ENCODE assay signal across 11 cellular contexts in genomic region chr15:38398134-38398533, GRCh38. TPM values are rescaled to one million over a fixed set of nuclear protein-coding genes. Genes with fewer than 3 reads are reported as not detected.
DNase-seq lines count a peak whose midpoint lies in the region; ATAC-seq and TF ChIP-seq lines count a peak whose summit lies in the region.
"Had no signal": no experiment of that assay in that cellular context is flagged by ENCODE, and none has a peak within 500 bp of the region (broad histone marks: within the 10 kb centered on the region; RNA-seq: fewer than 3 reads in every experiment).

No MANE protein-coding gene starts in this region.

- TF ChIP-seq CTCF in SK-N-SH (IDR thresholded peaks at IDR 0.05): no peak
- TF ChIP-seq CTCF in fibroblast of the aortic adventitia (IDR thresholded peaks at IDR 0.05; ENCODE audit: insufficient read depth, low read length): no peak

- H3K4me3 Mint-ChIP-seq in naive thymus-derived CD4-positive, alpha-beta T cell: no peak overlapping the region
- H3K4me3 Mint-ChIP-seq in activated T-cell treated with anti-CD3 and anti-CD28 coated beads, Interleukin-2, amount 50 U/mL, for 72 hours: no peak overlapping the region
- H3K4me3 Mint-ChIP-seq: activated naive CD8-positive, alpha-beta T cell treated with anti-CD3 and anti-CD28 coated beads, Interleukin-2, amount 50 U/mL, for 24 hours had no signal

- H3K9me2 ChIP-seq in SK-N-SH: no peaks in the 10 kb centered on the region

- H3K4me3 ChIP-seq in SK-N-SH (ENCODE audit: low read depth in 2 of 2, low read length in 1 of 2) (no peak overlapping the region), fibroblast of the aortic adventitia (ENCODE audit: low read depth, low read length) (no peak overlapping the region)
- H3K4me3 ChIP-seq in naive thymus-derived CD4-positive, alpha-beta T cell (ENCODE audit: low read length): no peak overlapping the region

- intact Hi-C loops in sciatic nerve (cut with DNase I): no loop called here
- intact Hi-C loops in naive thymus-derived CD4-positive, alpha-beta T cell (cut with micrococcal nuclease): no loop called here

- H3K27me3 Mint-ChIP-seq in naive thymus-derived CD4-positive, alpha-beta T cell: peaks cover 34 to 67% (median 56%) of the 10 kb centered on the region in 5 donors
- H3K27me3 Mint-ChIP-seq in activated T-cell treated with anti-CD3 and anti-CD28 coated beads, Interleukin-2, amount 50 U/mL, for 72 hours (ENCODE audit: low read depth): peaks cover 23% of the 10 kb centered on the region

- peaks cover 14% of the 10 kb centered on the region for H3F3A ChIP-seq in SK-N-SH (replicated peaks; ENCODE audit: insufficient read depth)

- H3K36me3 ChIP-seq in SK-N-SH (replicated peaks in 1 of 2; ENCODE audit: control insufficient read depth in 1 of 2, insufficient read depth in 2 of 2, low read length in 1 of 2): no peaks in the 10 kb centered on the region
- no peaks in the 10 kb centered on the region for H3K36me3 ChIP-seq in naive thymus-derived CD4-positive, alpha-beta T cell (ENCODE audit: control insufficient read depth in 2 of 3, insufficient read depth in 3 of 3, low read length in 3 of 3)

- H3K27ac Mint-ChIP-seq in naive thymus-derived CD4-positive, alpha-beta T cell: no peak overlapping the region
- no peak overlapping the region for H3K27ac Mint-ChIP-seq in activated T-cell treated with anti-CD3 and anti-CD28 coated beads, Interleukin-2, amount 50 U/mL, for 72 hours
- H3K27ac Mint-ChIP-seq: activated naive CD8-positive, alpha-beta T cell treated with anti-CD3 and anti-CD28 coated beads, Interleukin-2, amount 50 U/mL, for 24 hours had no signal

- no peak for TF ChIP-seq RAD21 in SK-N-SH (IDR thresholded peaks at IDR 0.05; ENCODE audit: low read length)

- DNase-seq in ELR (ENCODE audit: low read depth) (peak; percentile 97), SK-N-SH (no peak), fibroblast of the aortic adventitia (ENCODE audit: low read depth) (peak; percentile 93), sciatic nerve (ENCODE audit: low spot score) (no peak), midbrain (lab: John Stamatoyannopoulos, UW) (no peak), erythroblast (lab: John Stamatoyannopoulos, UW) (no peak)
- DNase-seq in naive thymus-derived CD4-positive, alpha-beta T cell: no peak
- no peak for DNase-seq in activated T-cell treated with anti-CD3 and anti-CD28 coated beads, Interleukin-2, amount 50 U/mL, for 72 hours
- DNase-seq: activated CD4-positive, alpha-beta T cell treated with anti-CD3 and anti-CD28 coated beads for 1 hour; activated naive CD8-positive, alpha-beta T cell treated with anti-CD3 and anti-CD28 coated beads, Interleukin-2, amount 50 U/mL, for 24 hours; NCI-H748 treated with DMSO at 0.1 percent for 48 hours had no signal

- no peaks in the 10 kb centered on the region for H3K9me3 ChIP-seq in SK-N-SH
- H3K9me3 ChIP-seq in naive thymus-derived CD4-positive, alpha-beta T cell (ENCODE audit: control insufficient read depth in 2 of 3, low read length in 3 of 3): no peaks in the 10 kb centered on the region

- TF ChIP-seq POLR2A in erythroblast (IDR thresholded peaks at IDR 0.05; ENCODE audit: low read length): no peak

- 8% methylated on average over 2 of the region's 2 CpGs for WGBS in SK-N-SH (ENCODE audit: low lambda C conversion rate)

- peak overlapping the region; percentile 47; the same call in 1 of the 2 replicates for H3K9ac ChIP-seq in SK-N-SH

- no peaks in the 10 kb centered on the region for H3K36me3 Mint-ChIP-seq in naive thymus-derived CD4-positive, alpha-beta T cell
- no peaks in the 10 kb centered on the region for H3K36me3 Mint-ChIP-seq in activated T-cell treated with anti-CD3 and anti-CD28 coated beads, Interleukin-2, amount 50 U/mL, for 72 hours (ENCODE audit: insufficient read depth in 2 of 2)

- H4K20me1 ChIP-seq in SK-N-SH (ENCODE audit: insufficient read depth): no peaks in the 10 kb centered on the region

- H3K4me2 ChIP-seq in SK-N-SH: peak overlapping the region; percentile 64

- peak in 1 of 2 experiments; percentile 92; a peak in 2 of 4 replicates for TF ChIP-seq EP300 in SK-N-SH (IDR thresholded peaks at IDR 0.05; ENCODE audit: borderline replicate concordance in 1 of 2, low read depth in 1 of 2, low read length in 1 of 2)

- H3K79me2 ChIP-seq in SK-N-SH (ENCODE audit: insufficient read depth): no peaks in the 10 kb centered on the region

- CTCF ChIA-PET in SK-N-SH (lab: Yijun Ruan, JAX): interaction anchor here (0.9 kb wide), 1 partner anchor 8 kb away, joined by 3 read pairs; no protein-coding TSS in a partner anchor
- CTCF ChIA-PET in naive thymus-derived CD4-positive, alpha-beta T cell (lab: Charles Lee): no interaction called here

- peaks cover 0 to 7% (median 0%) of the 10 kb centered on the region in 11 donors for H3K9me3 Mint-ChIP-seq in naive thymus-derived CD4-positive, alpha-beta T cell
- no peaks in the 10 kb centered on the region for H3K9me3 Mint-ChIP-seq in activated T-cell treated with anti-CD3 and anti-CD28 coated beads, Interleukin-2, amount 50 U/mL, for 72 hours
- H3K9me3 Mint-ChIP-seq: activated naive CD8-positive, alpha-beta T cell treated with anti-CD3 and anti-CD28 coated beads, Interleukin-2, amount 50 U/mL, for 24 hours had no signal

- no peaks in the 10 kb centered on the region for H3K27me3 ChIP-seq in SK-N-SH (ENCODE audit: insufficient read depth)
- H3K27me3 ChIP-seq in naive thymus-derived CD4-positive, alpha-beta T cell (ENCODE audit: control insufficient read depth in 2 of 2, insufficient read depth in 2 of 2, low read length in 2 of 2): no peaks in the 10 kb centered on the region

- ATAC-seq in sciatic nerve: peak; percentile 98
- ATAC-seq in naive thymus-derived CD4-positive, alpha-beta T cell: no peak
- ATAC-seq in activated T-cell treated with anti-CD3 and anti-CD28 coated beads, Interleukin-2, amount 50 U/mL, for 72 hours (replicated peaks in 1 of 2): no peak
- ATAC-seq: activated naive CD8-positive, alpha-beta T cell treated with anti-CD3 and anti-CD28 coated beads, Interleukin-2, amount 50 U/mL, for 24 hours had no signal

- no peaks in the 10 kb centered on the region for H3K4me1 Mint-ChIP-seq in naive thymus-derived CD4-positive, alpha-beta T cell
- H3K4me1 Mint-ChIP-seq in activated T-cell treated with anti-CD3 and anti-CD28 coated beads, Interleukin-2, amount 50 U/mL, for 72 hours (ENCODE audit: low read depth): no peaks in the 10 kb centered on the region
- H3K4me1 Mint-ChIP-seq: activated naive CD8-positive, alpha-beta T cell treated with anti-CD3 and anti-CD28 coated beads, Interleukin-2, amount 50 U/mL, for 24 hours had no signal

- peak overlapping the region; percentile 86 for H2AFZ ChIP-seq in SK-N-SH (ENCODE audit: low read depth)

- peaks cover 0 to 8% of the 10 kb centered on the region in 2 experiments; a peak in 1 of 4 replicates for H3K4me1 ChIP-seq in SK-N-SH (ENCODE audit: control insufficient read depth in 1 of 2, insufficient read depth in 2 of 2, low read depth in 1 of 2, low read length in 1 of 2)
- H3K4me1 ChIP-seq in naive thymus-derived CD4-positive, alpha-beta T cell (ENCODE audit: control insufficient read depth in 2 of 2, insufficient read depth in 2 of 2, low read length in 2 of 2): no peaks in the 10 kb centered on the region

- H3K27ac ChIP-seq in SK-N-SH (ENCODE audit: low read depth in 2 of 2, low read length in 1 of 2): peak overlapping the region in 1 of 2 experiments; percentile 95; a peak in 3 of 4 replicates
- no peak overlapping the region for H3K27ac ChIP-seq in naive thymus-derived CD4-positive, alpha-beta T cell (ENCODE audit: low read depth, low read length)

- POLR2A ChIA-PET in SK-N-SH (lab: Yijun Ruan, JAX): no interaction called here
- POLR2A ChIA-PET in naive thymus-derived CD4-positive, alpha-beta T cell (lab: Charles Lee): no interaction called here

TF ChIP-seq in SK-N-SH, 30 proteins besides CTCF, POLR2A, EP300 and RAD21 (continues in another document):
- no peak for TF ChIP-seq GATA2 (CRISPR knock-in tag; IDR thresholded peaks at IDR 0.05)
- TF ChIP-seq CHD2 (IDR thresholded peaks at IDR 0.05; ENCODE audit: low read length, partially characterized antibody): no peak
- no peak for TF ChIP-seq GABPA (IDR thresholded peaks at IDR 0.05; ENCODE audit: low read depth)
- peak; percentile 96 for TF ChIP-seq NFIC (IDR thresholded peaks at IDR 0.05; ENCODE audit: borderline replicate concordance)
- TF ChIP-seq MEF2A (IDR thresholded peaks at IDR 0.05; ENCODE audit: borderline replicate concordance, low read depth): peak; percentile 62; the same call in 1 of the 2 replicates
- peak; percentile 45; the same call in 1 of the 2 replicates for TF ChIP-seq ZBTB33 (IDR thresholded peaks at IDR 0.05; ENCODE audit: borderline replicate concordance, low read depth)
- no peak for TF ChIP-seq SIN3A (IDR thresholded peaks at IDR 0.05; ENCODE audit: borderline replicate concordance, low read depth, low read length)
- TF ChIP-seq TEAD4 (IDR thresholded peaks at IDR 0.05; ENCODE audit: borderline replicate concordance, insufficient read depth): peak; percentile 93
- peak; percentile 86 for TF ChIP-seq JUND (IDR thresholded peaks at IDR 0.05)
- peak; percentile 89 for TF ChIP-seq RXRA (IDR thresholded peaks at IDR 0.05; ENCODE audit: borderline replicate concordance, low read depth)
- peak; percentile 94 for TF ChIP-seq TCF12 (IDR thresholded peaks at IDR 0.05)
- peak; percentile 90 for TF ChIP-seq FOSL2 (IDR thresholded peaks at IDR 0.05; ENCODE audit: borderline replicate concordance, low read depth)

RNA-seq across cellular contexts. Expression of gene FAM98B, which starts 55.8 kb away (rescaled TPM):
- 5.7 and 7.8 TPM in 2 replicates for polyA plus RNA-seq in SK-N-SH (2012; rRNA removed)
- 11.6 and 13.5 TPM in 2 replicates for polyA plus RNA-seq in SK-N-SH (2012; cell fraction: cytosol; rRNA removed)
- 0.76 and 2.2 TPM in 2 replicates for polyA plus RNA-seq in SK-N-SH (2012; cell fraction: nucleus; rRNA removed)
- total RNA-seq in fibroblast of the aortic adventitia (ENCODE audit: low replicate concordance) (6.5 and 8.9 TPM in 2 replicates), sciatic nerve (24.4 TPM)
- total RNA-seq in naive thymus-derived CD4-positive, alpha-beta T cell: 10 to 100 TPM; 16.2 to 39.5 (median 27.6) TPM
- 1 to 10 TPM; 2.4 to 6.7 TPM for polyA plus RNA-seq in naive thymus-derived CD4-positive, alpha-beta T cell
- 10 to 100 TPM; 30.3 to 32.4 TPM for total RNA-seq in activated T-cell treated with anti-CD3 and anti-CD28 coated beads, Interleukin-2, amount 50 U/mL, for 72 hours

Comparison
In these comparisons a context has a peak if more than half of its experiments do, and no peak if none do; other contexts are left out.
1. DNase-seq: peak in ELR (single experiment) and fibroblast of the aortic adventitia (single experiment); none in SK-N-SH (single experiment), sciatic nerve (single experiment), midbrain (single experiment), erythroblast (0 of 2), naive thymus-derived CD4-positive, alpha-beta T cell (0 of 9) and activated T-cell treated with anti-CD3 and anti-CD28 coated beads, Interleukin-2, amount 50 U/mL, for 72 hours (0 of 2).